Comparison of ENCODE assay signal across 16 cellular contexts in the genomic region with DNA sequence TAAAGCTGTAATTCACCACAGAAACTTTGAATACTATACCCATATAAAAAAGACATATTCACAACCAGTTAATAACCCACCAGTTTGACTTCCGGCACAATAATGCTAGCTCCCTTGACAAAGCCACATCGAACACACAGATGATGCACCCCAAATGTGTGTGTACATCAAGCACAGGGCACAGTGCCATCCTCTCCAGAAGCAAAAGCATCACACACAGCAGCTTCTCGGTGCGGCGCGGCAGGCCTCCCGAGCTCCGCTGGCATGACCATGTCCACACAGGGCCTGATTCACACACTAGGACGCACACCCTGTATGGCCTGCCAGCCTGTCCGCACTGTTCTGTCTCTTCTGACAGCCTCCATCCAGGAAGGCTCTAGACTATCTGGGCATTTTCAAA.
DNase-seq lines count a peak whose midpoint lies in the region; ATAC-seq, FAIRE-seq and TF ChIP-seq lines count a peak whose summit lies in the region.
"Had no signal": no experiment of that assay in that cellular context is flagged by ENCODE, and none has a peak within 500 bp of the region (broad histone marks: within the 10 kb centered on the region; RNA-seq: fewer than 3 reads in every experiment).

No MANE protein-coding gene starts in this region.

- intact Hi-C loops in body of pancreas (cut with DNase I), result no loop called here

- H3K4me1 ChIP-seq in body of pancreas, result no peaks in the 10 kb centered on the region
- H3K4me1 ChIP-seq: parathyroid adenoma had no signal

- H3K4me3 ChIP-seq in body of pancreas, result no peak overlapping the region
- H3K4me3 ChIP-seq: cardiac muscle cell had no signal

- H3K9me3 Mint-ChIP-seq in activated naive CD4-positive, alpha-beta T cell treated with anti-CD3 and anti-CD28 coated beads, Interleukin-2, amount 10 ng/mL, durations not matched to agents 7 days and 5 days, result no peaks in the 10 kb centered on the region

- peak; percentile 73 for DNase-seq in activated CD8-positive, alpha-beta memory T cell treated with anti-CD3 and anti-CD28 coated beads for 24 hours
- DNase-seq in activated naive CD4-positive, alpha-beta T cell treated with anti-CD3 and anti-CD28 coated beads, Interleukin-2, amount 10 ng/mL, durations not matched to agents 7 days and 5 days, result peak; percentile 67
- DNase-seq in stimulated activated CD4-positive, alpha-beta T cell treated with anti-CD3 and anti-CD28 coated beads, Interleukin-2, amount 100 ng/mL, for 24 hours, result peak; percentile 40 to 46
- DNase-seq in body of pancreas (no peak), RCC 7860 (ENCODE audit: low spot score) (no peak)
- DNase-seq: NCI-H226, small intestine, SW 1271 had no signal

- peaks cover 68% of the 10 kb centered on the region for H3K4me1 Mint-ChIP-seq in activated naive CD4-positive, alpha-beta T cell treated with anti-CD3 and anti-CD28 coated beads, Interleukin-2, amount 10 ng/mL, durations not matched to agents 7 days and 5 days

- no peaks in the 10 kb centered on the region for H3K27me3 ChIP-seq in body of pancreas
- H3K27me3 ChIP-seq: cardiac muscle cell had no signal

- ATAC-seq in body of pancreas (no peak), GM18858 (IDR thresholded peaks at IDR 0.05; ENCODE audit: unreplicated experiment) (no peak), GM21723 (IDR thresholded peaks at IDR 0.05; ENCODE audit: unreplicated experiment) (no peak)

- H3K27ac Mint-ChIP-seq in activated naive CD4-positive, alpha-beta T cell treated with anti-CD3 and anti-CD28 coated beads, Interleukin-2, amount 10 ng/mL, durations not matched to agents 7 days and 5 days, result peak overlapping the region; percentile 87

- peak overlapping the region; percentile 16 for H3K4me3 Mint-ChIP-seq in activated naive CD4-positive, alpha-beta T cell treated with anti-CD3 and anti-CD28 coated beads, Interleukin-2, amount 10 ng/mL, durations not matched to agents 7 days and 5 days

- no peaks in the 10 kb centered on the region for H3K9me3 ChIP-seq in KOPT-K1 (ENCODE audit: insufficient read depth, low read length, poor library complexity, severe bottlenecking)
- H3K9me3 ChIP-seq in body of pancreas, result no peaks in the 10 kb centered on the region

- peak overlapping the region; percentile 44 for H3K27ac ChIP-seq in KOPT-K1 (ENCODE audit: low read depth, low read length, poor library complexity, severe bottlenecking)
- H3K27ac ChIP-seq in body of pancreas, result no peak overlapping the region
- H3K27ac ChIP-seq: cardiac muscle cell, parathyroid adenoma had no signal

- no peak for TF ChIP-seq CTCF in body of pancreas (IDR thresholded peaks at IDR 0.05)

- no peaks in the 10 kb centered on the region for H3K27me3 Mint-ChIP-seq in activated naive CD4-positive, alpha-beta T cell treated with anti-CD3 and anti-CD28 coated beads, Interleukin-2, amount 10 ng/mL, durations not matched to agents 7 days and 5 days

- H3K36me3 Mint-ChIP-seq in activated naive CD4-positive, alpha-beta T cell treated with anti-CD3 and anti-CD28 coated beads, Interleukin-2, amount 10 ng/mL, durations not matched to agents 7 days and 5 days, result peaks cover 73% of the 10 kb centered on the region

- TF ChIP-seq POLR2A in body of pancreas (IDR thresholded peaks at IDR 0.05), result no peak

- CTCF ChIA-PET in activated naive CD4-positive, alpha-beta T cell treated with anti-CD3 and anti-CD28 coated beads, Interleukin-2, amount 10 ng/mL, durations not matched to agents 7 days and 5 days (lab: Charles Lee), result interaction anchor here (0.8 to 1.3 kb wide), 6 partner anchors 13 to 51 kb away, joined by 3 to 7 read pairs (median 4); no protein-coding TSS in a partner anchor

- peaks cover 100% of the 10 kb centered on the region for H3K36me3 ChIP-seq in KOPT-K1 (ENCODE audit: insufficient read depth, low read length)
- no peaks in the 10 kb centered on the region for H3K36me3 ChIP-seq in body of pancreas (replicated peaks in 1 of 2; ENCODE audit: insufficient read depth in 1 of 2, low read depth in 2 of 2)

- no peak for FAIRE-seq in RCC 7860 (lab: Jason Lieb, UNC)
- FAIRE-seq: endothelial cell of umbilical vein, HTR-8/SVneo, islet of Langerhans, small intestine had no signal

- WGBS in body of pancreas, 2 donors, result 87 to 89% methylated on average over 4 to 10 of the region's 10 CpGs

Comparison
In these comparisons a context has a peak if more than half of its experiments do, and no peak if none do; other contexts are left out.
1. DNase-seq: peak in activated CD8-positive, alpha-beta memory T cell treated with anti-CD3 and anti-CD28 coated beads for 24 hours (single experiment), activated naive CD4-positive, alpha-beta T cell treated with anti-CD3 and anti-CD28 coated beads, Interleukin-2, amount 10 ng/mL, durations not matched to agents 7 days and 5 days (single experiment) and stimulated activated CD4-positive, alpha-beta T cell treated with anti-CD3 and anti-CD28 coated beads, Interleukin-2, amount 100 ng/mL, for 24 hours (2 of 2); none in body of pancreas (0 of 4) and RCC 7860 (single experiment).